8 cellular contexts compared by ENCODE assay signal in the genomic region with DNA sequence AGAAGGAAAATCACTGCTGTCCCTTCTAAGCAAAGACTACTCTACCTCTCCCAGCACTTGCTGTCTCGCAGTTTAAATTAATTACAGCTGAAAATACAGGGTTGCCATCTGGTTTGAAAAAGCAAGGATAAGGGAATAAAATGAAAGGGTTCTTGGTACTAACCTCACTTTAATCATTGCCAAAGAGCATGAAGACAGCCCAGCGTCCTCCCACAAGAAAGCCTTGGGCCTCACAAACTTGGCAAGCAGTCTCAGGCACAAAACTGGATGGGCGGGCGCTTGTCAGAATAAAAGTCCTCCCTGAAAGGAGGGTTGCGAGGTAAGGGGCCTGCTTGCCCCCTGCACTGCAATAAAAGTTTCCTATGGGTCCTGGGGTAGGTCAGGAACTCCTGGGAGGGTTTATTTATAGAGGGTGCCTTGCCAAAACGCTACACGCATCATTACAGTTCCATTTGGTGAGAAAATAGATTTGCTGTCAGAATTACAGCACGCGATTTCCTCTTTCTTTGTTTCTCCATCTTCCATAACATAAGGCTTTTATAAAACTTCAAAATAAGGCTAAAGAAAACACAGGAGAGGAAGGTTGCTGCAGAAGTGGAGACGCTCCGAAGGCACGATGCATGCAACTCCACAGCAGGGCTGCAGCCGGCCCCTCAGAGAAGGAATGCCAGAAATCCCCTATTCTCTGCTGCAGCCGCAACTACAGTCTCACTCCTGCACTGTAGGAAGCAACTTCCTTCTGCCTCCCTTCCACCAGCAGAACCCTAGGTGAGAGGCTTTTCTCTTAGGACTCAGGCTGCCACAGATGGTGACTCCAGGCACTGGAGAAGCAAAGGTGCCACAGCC.
DNase-seq lines count a peak whose midpoint lies in the region; ATAC-seq and TF ChIP-seq lines count a peak whose summit lies in the region.

No MANE protein-coding gene starts in this region.

- no peaks in the 10 kb centered on the region for H3K9me3 ChIP-seq in prostate gland

- no peak for TF ChIP-seq CTCF in prostate gland (IDR thresholded peaks at IDR 0.05)

- DNase-seq in LHCN-M2 (ENCODE audit: low read depth) (peak; percentile 52), left ventricle myocardium superior (peak; percentile 71), prostate gland (ENCODE audit: low spot score) (peak; percentile 71), NCI-H2171 treated with DMSO at 0.1 percent for 48 hours (lab: John Stamatoyannopoulos, UW) (no peak)

- intact Hi-C loops in left ventricle myocardium superior (cut with micrococcal nuclease) (loop anchor here (10.0 kb wide), 1 partner anchor 52 kb away; no protein-coding TSS in a partner anchor), prostate gland (cut with DNase I) (no loop called here)

- 6% methylated on average over 14 of the region's 14 CpGs for WGBS in prostate gland

- H3K27ac ChIP-seq in angular gyrus (ENCODE audit: low read depth, low read length) (peak overlapping the region; percentile 90), prostate gland (peak overlapping the region; percentile 42 to 57)

- TF ChIP-seq POLR2A in prostate gland (IDR thresholded peaks at IDR 0.05), result no peak

- peak overlapping the region; percentile 17 to 21 for H3K4me3 ChIP-seq in prostate gland

- no peaks in the 10 kb centered on the region for H3K36me3 ChIP-seq in prostate gland

- H3K4me1 ChIP-seq in prostate gland (replicated peaks), result peaks cover 10% of the 10 kb centered on the region

- H3K27me3 ChIP-seq in prostate gland (replicated peaks; ENCODE audit: insufficient read depth), result no peaks in the 10 kb centered on the region

- ATAC-seq in GM18868 (IDR thresholded peaks at IDR 0.05; ENCODE audit: unreplicated experiment) (peak; percentile 69), left ventricle myocardium superior (peak; percentile 88), HG03378 (IDR thresholded peaks at IDR 0.05; ENCODE audit: unreplicated experiment) (no peak), GM19035 (IDR thresholded peaks at IDR 0.05; ENCODE audit: unreplicated experiment) (no peak)

Comparison
In these comparisons a context has a peak if more than half of its experiments do, and no peak if none do; other contexts are left out.
1. ATAC-seq: peak in GM18868 (single experiment) and left ventricle myocardium superior (single experiment); none in HG03378 (single experiment) and GM19035 (single experiment).